Comparison of ENCODE assay signal across 20 cellular contexts in the genomic region with DNA sequence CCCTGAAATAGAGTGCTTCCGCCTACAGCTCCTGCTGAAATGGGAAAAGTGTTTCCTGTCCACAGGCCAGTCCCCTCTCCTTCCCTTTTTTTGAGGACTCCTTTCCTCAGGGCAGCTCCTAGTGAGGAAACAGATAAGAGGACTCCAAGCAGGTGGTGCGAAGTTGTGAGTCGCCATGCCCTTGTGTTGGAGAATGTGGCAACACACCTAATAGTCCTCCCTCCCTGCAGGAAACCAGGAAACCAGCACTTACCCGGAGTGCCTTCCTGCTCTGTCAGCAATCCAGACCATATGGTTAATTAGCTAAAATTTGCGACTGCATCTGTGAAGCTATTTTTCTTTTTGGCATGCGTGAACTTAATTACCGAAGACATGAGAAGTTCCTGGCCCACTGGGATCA.
"Had no signal": no experiment of that assay in that cellular context is flagged by ENCODE, and none has a peak within 500 bp of the region (broad histone marks: within the 10 kb centered on the region; RNA-seq: fewer than 3 reads in every experiment).

No MANE protein-coding gene starts in this region.

- DNase-seq: activated CD4-positive, alpha-beta T cell treated with anti-CD3 and anti-CD28 coated beads for 4 hours; activated CD4-positive, alpha-beta T cell treated with anti-CD3 and anti-CD28 coated beads, Interleukin-2, amount 50 U/mL, for 4 hours; activated CD4-positive, CD25-positive, alpha-beta regulatory T cell; activated naive CD4-positive, alpha-beta T cell; activated T-cell treated with anti-CD3 and anti-CD28 coated beads for 4 hours; activated T-cell treated with anti-CD3 and anti-CD28 coated beads, Interleukin-2, amount 50 U/mL, for 72 hours; aorta; body of pancreas; left lung; mucosa of descending colon; right cardiac atrium; stimulated activated CD4-positive, alpha-beta T cell treated with anti-CD3 and anti-CD28 coated beads, Interleukin-15, amount 100 ng/mL, for 24 hours; stimulated activated CD4-positive, alpha-beta T cell treated with anti-CD3 and anti-CD28 coated beads, Interleukin-2, amount 100 ng/mL, for 24 hours; stimulated activated naive B cell treated with anti-CD40 and anti-IgM and Interleukin-4, amounts not matched to agents 10 μg/mL and 1 μg/mL and 100 μg/mL, for 72 hours; stomach; tibial artery had no signal

- H3K27ac ChIP-seq: body of pancreas, cardiac muscle cell, epithelial cell of prostate, left lung, stomach, tibial artery had no signal

- H3K36me3 ChIP-seq: cardiac muscle cell, left lung, stomach, tibial artery had no signal

- H3K27me3 ChIP-seq: body of pancreas, cardiac muscle cell, left lung, stomach, tibial artery had no signal

- H3K9me3 ChIP-seq: body of pancreas, tibial artery had no signal

- ATAC-seq: activated T-cell treated with anti-CD3 and anti-CD28 coated beads, Interleukin-2, amount 50 U/mL, for 72 hours; body of pancreas; left lung; mucosa of descending colon; natural killer cell treated with Interleukin-12 subunit alpha and Interleukin-12 subunit beta and Interleukin-15 and Interleukin-18, amount 100 ng/mL, for 72 hours; right cardiac atrium; stimulated activated naive B cell treated with anti-CD40 and anti-IgM and Interleukin-4, amounts not matched to agents 10 μg/mL and 1 μg/mL and 100 μg/mL, for 72 hours had no signal

- H3K4me3 ChIP-seq: body of pancreas, cardiac muscle cell, left lung, lung, mucosa of descending colon, stomach, tibial artery had no signal

- H3K4me1 ChIP-seq: body of pancreas, left lung, stomach, tibial artery had no signal
